Comparison of ENCODE assay signal across 1 cellular context in genomic region chr20:63456429-63457284, GRCh38.
A peak's percentile ranks its signal among the peaks of the same experiment; 100 is the strongest.
TF ChIP-seq lines count a peak whose summit lies in the region.

No MANE protein-coding gene starts in this region.

TF ChIP-seq in SK-N-SH, 30 proteins besides CTCF, POLR2A, EP300 and RAD21 (continued from another document):
- no peak for TF ChIP-seq USF2 (IDR thresholded peaks at IDR 0.05; ENCODE audit: borderline replicate concordance, low read depth, low read length)
- no peak for TF ChIP-seq MAX (IDR thresholded peaks at IDR 0.05; ENCODE audit: low read depth)
- TF ChIP-seq GATA2 (CRISPR knock-in tag; IDR thresholded peaks at IDR 0.05) = peak; percentile 98
- TF ChIP-seq RXRA (IDR thresholded peaks at IDR 0.05; ENCODE audit: borderline replicate concordance, low read depth) = no peak
- TF ChIP-seq JUND (IDR thresholded peaks at IDR 0.05) = no peak
- peak; percentile 32; the same call in 1 of the 2 replicates for TF ChIP-seq TCF12 (IDR thresholded peaks at IDR 0.05)
- no peak for TF ChIP-seq ELF1 (IDR thresholded peaks at IDR 0.05)
- no peak for TF ChIP-seq NRF1 (IDR thresholded peaks at IDR 0.05; ENCODE audit: low read depth, low read length)
- TF ChIP-seq NFIC (IDR thresholded peaks at IDR 0.05; ENCODE audit: borderline replicate concordance) = no peak
- no peak for TF ChIP-seq MEF2A (IDR thresholded peaks at IDR 0.05; ENCODE audit: borderline replicate concordance, low read depth)
- TF ChIP-seq TEAD4 (IDR thresholded peaks at IDR 0.05; ENCODE audit: borderline replicate concordance, insufficient read depth) = no peak
TF ChIP-seq in SK-N-SH: peak in this region for 8.
